Comparison of ENCODE assay signal across 7 cellular contexts in genomic region chr7:87875151-87876039, GRCh38. TPM values are rescaled to one million over a fixed set of nuclear protein-coding genes. Genes with fewer than 3 reads are reported as not detected.
A peak's percentile ranks its signal among the peaks of the same experiment; 100 is the strongest.
DNase-seq lines count a peak whose midpoint lies in the region; ATAC-seq and TF ChIP-seq lines count a peak whose summit lies in the region.

No MANE protein-coding gene starts in this region.

- ATAC-seq in HG03520 (IDR thresholded peaks at IDR 0.05; ENCODE audit: unreplicated experiment) = peak; percentile 7

- H3K14ac ChIP-seq in neuronal stem cell (ENCODE audit: low read length) = peak overlapping the region; percentile 82

- H3K36me3 ChIP-seq in fibroblast of lung (ENCODE audit: control insufficient read depth, insufficient read depth, low read length) (no peaks in the 10 kb centered on the region), neuronal stem cell (replicated peaks in 1 of 2; ENCODE audit: control insufficient read depth in 2 of 2, insufficient read depth in 2 of 2, low read length in 2 of 2) (peaks cover 10 to 42% of the 10 kb centered on the region in 2 donors)

- H3K4me1 ChIP-seq in fibroblast of lung (ENCODE audit: control insufficient read depth, extremely low read depth, insufficient read depth, low read length) (no peaks in the 10 kb centered on the region), neuronal stem cell (ENCODE audit: control insufficient read depth in 2 of 2, insufficient read depth in 1 of 2, low read depth in 1 of 2, low read length in 2 of 2) (peaks cover 4 to 5% of the 10 kb centered on the region in 2 donors)

- no CpG with 5 or more reads among the region's 35 CpGs for WGBS in neuronal stem cell (ENCODE audit: extremely low coverage in 2 of 2, insufficient read length in 2 of 2, insufficient replicate concordance in 1 of 2), 2 donors

- H3K4me2 ChIP-seq in fibroblast of lung (ENCODE audit: extremely low read depth, insufficient read depth, low read length) (peak overlapping the region; percentile 90), neuronal stem cell (ENCODE audit: insufficient read depth, low read length, poor library complexity, severe bottlenecking) (peak overlapping the region; percentile 66)

- peak overlapping the region; percentile 98 for H3K18ac ChIP-seq in neuronal stem cell (ENCODE audit: low read length)

- H2AFZ ChIP-seq in fibroblast of lung (ENCODE audit: low read length) (peak overlapping the region; percentile 73), neuronal stem cell (ENCODE audit: low read length) (peak overlapping the region; percentile 92)

- peaks cover 50% of the 10 kb centered on the region for H3K36me3 Mint-ChIP-seq in T-helper 2 cell treated with Interferon-gamma antibody and Interleukin-4, amounts not matched to agents 5 μg/mL and 100 μg/mL, for 36 hours (ENCODE audit: low read depth)

- DNase-seq in GM12864 (ENCODE audit: low read depth) (no peak), GM20000 (ENCODE audit: low spot score) (peak; percentile 36), fibroblast of lung (ENCODE audit: low read depth in 2 of 2) (peak in 1 of 2 donors; percentile 12), neuronal stem cell (ENCODE audit: low spot score) (no peak), superior temporal gyrus (ENCODE audit: extremely low spot score) (no peak)
- no peak for DNase-seq in T-helper 2 cell treated with Interferon-gamma antibody and Interleukin-4, amounts not matched to agents 5 μg/mL and 100 μg/mL, for 36 hours (ENCODE audit: low spot score)

- H3K9me3 ChIP-seq in fibroblast of lung (ENCODE audit: control insufficient read depth, insufficient read depth, low read depth, low read length) (no peaks in the 10 kb centered on the region), neuronal stem cell (replicated peaks in 1 of 2; ENCODE audit: control insufficient read depth in 2 of 2, insufficient read depth in 1 of 2, low read depth in 1 of 2, low read length in 2 of 2) (peaks cover 9 to 34% of the 10 kb centered on the region in 2 donors)

- H4K20me1 ChIP-seq in fibroblast of lung (ENCODE audit: control insufficient read depth, extremely low read depth, insufficient read depth, low read length) = no peaks in the 10 kb centered on the region

- H3K27me3 ChIP-seq in fibroblast of lung (ENCODE audit: control insufficient read depth, insufficient read depth, low read length) = no peaks in the 10 kb centered on the region
- no peaks in the 10 kb centered on the region for H3K27me3 ChIP-seq in neuronal stem cell (ENCODE audit: control insufficient read depth in 3 of 3, insufficient read depth in 3 of 3, low read depth in 1 of 3, low read length in 3 of 3)

- H2BK120ac ChIP-seq in neuronal stem cell (ENCODE audit: low read depth, low read length) = peak overlapping the region; percentile 72

- peak overlapping the region; percentile 94 for H2BK5ac ChIP-seq in neuronal stem cell (ENCODE audit: low read length)

- no peak overlapping the region for H4K91ac ChIP-seq in neuronal stem cell (ENCODE audit: low read depth, low read length, poor library complexity)

- peaks cover 3% of the 10 kb centered on the region for H3K79me1 ChIP-seq in neuronal stem cell (ENCODE audit: low read depth, low read length)

- peak overlapping the region; percentile 74 for H3K27ac ChIP-seq in fibroblast of lung (ENCODE audit: insufficient read depth, low read length)
- H3K27ac ChIP-seq in neuronal stem cell (replicated peaks; ENCODE audit: low read length) = peak overlapping the region; percentile 96

- H3K23ac ChIP-seq in neuronal stem cell (ENCODE audit: low read depth, low read length, poor library complexity) = peak overlapping the region; percentile 83

- H2BK12ac ChIP-seq in neuronal stem cell (ENCODE audit: low read length) = no peak overlapping the region

- peak overlapping the region; percentile 83 for H3K9ac ChIP-seq in fibroblast of lung (ENCODE audit: insufficient read depth, low read length)
- H3K9ac ChIP-seq in neuronal stem cell (ENCODE audit: low read depth, low read length, poor library complexity) = peak overlapping the region; percentile 94

- TF ChIP-seq CTCF in GM12864 (IDR thresholded peaks at IDR 0.05; ENCODE audit: low read depth, low read length, missing control alignments) (no peak), GM20000 (IDR thresholded peaks at IDR 0.05; ENCODE audit: extremely low read depth, missing control alignments) (no peak), fibroblast of lung (conservative IDR thresholded peaks at IDR 0.05 in 1 of 2, IDR thresholded peaks at IDR 0.05 in 1 of 2; ENCODE audit: low read depth in 1 of 2, low read length in 2 of 2) (no peak)

- no peak overlapping the region for H4K8ac ChIP-seq in neuronal stem cell (ENCODE audit: low read depth, low read length)

- peaks cover 38% of the 10 kb centered on the region for H3K4me1 Mint-ChIP-seq in T-helper 2 cell treated with Interferon-gamma antibody and Interleukin-4, amounts not matched to agents 5 μg/mL and 100 μg/mL, for 36 hours (ENCODE audit: low read depth)

- peak overlapping the region; percentile 89 for H2BK15ac ChIP-seq in neuronal stem cell (ENCODE audit: low read length)

- peak overlapping the region; percentile 11 for H3K4ac ChIP-seq in neuronal stem cell (ENCODE audit: low read length)

- H3K4me3 ChIP-seq in GM12864 (ENCODE audit: low read depth, low read length) (peak overlapping the region; percentile 68), fibroblast of lung (replicated peaks in 1 of 4; ENCODE audit: control extremely low read depth in 1 of 4, insufficient read depth in 1 of 4, low read depth in 3 of 4, low read length in 4 of 4) (peak overlapping the region; percentile 69 to 83 (median 76)), neuronal stem cell (ENCODE audit: low read length in 2 of 2) (peak overlapping the region; percentile 87 to 93)

- peaks cover 74% of the 10 kb centered on the region for H3K79me2 ChIP-seq in fibroblast of lung (ENCODE audit: control insufficient read depth, insufficient read depth, low read length)

- H3K4me3 Mint-ChIP-seq in T-helper 2 cell treated with Interferon-gamma antibody and Interleukin-4, amounts not matched to agents 5 μg/mL and 100 μg/mL, for 36 hours = peak overlapping the region; percentile 97

- H3K9me3 Mint-ChIP-seq in T-helper 2 cell treated with Interferon-gamma antibody and Interleukin-4, amounts not matched to agents 5 μg/mL and 100 μg/mL, for 36 hours = peaks cover 27% of the 10 kb centered on the region

- peak overlapping the region; percentile 78 for H3K27ac Mint-ChIP-seq in T-helper 2 cell treated with Interferon-gamma antibody and Interleukin-4, amounts not matched to agents 5 μg/mL and 100 μg/mL, for 36 hours

- no peaks in the 10 kb centered on the region for H3K27me3 Mint-ChIP-seq in T-helper 2 cell treated with Interferon-gamma antibody and Interleukin-4, amounts not matched to agents 5 μg/mL and 100 μg/mL, for 36 hours (ENCODE audit: low read depth)

- H2AK5ac ChIP-seq in neuronal stem cell (ENCODE audit: low read depth, low read length) = no peak overlapping the region

RNA-seq across cellular contexts. Expression of gene SLC25A40, which starts 0.8 kb away (rescaled TPM):
- total RNA-seq in fibroblast of lung = 4.1 and 6.3 TPM in 2 replicates
- polyA plus RNA-seq in fibroblast of lung = 9.9 and 10.2 TPM in 2 replicates
- polyA plus RNA-seq in fibroblast of lung (2012) = 7.1 and 11.0 TPM in 2 replicates
- polyA minus RNA-seq in fibroblast of lung (ENCODE audit: low replicate concordance) = 0.43 and 0.59 TPM in 2 replicates
- 21.9 TPM for polyA plus RNA-seq in neuronal stem cell (2013, experiment 1 of 2)
- 16.1 TPM for polyA plus RNA-seq in neuronal stem cell (2013, experiment 2 of 2)

RNA-seq across cellular contexts. Expression of gene DBF4, which starts 0.9 kb away (rescaled TPM):
- total RNA-seq in fibroblast of lung = 11.3 and 13.9 TPM in 2 replicates
- polyA plus RNA-seq in fibroblast of lung = 5.5 and 14.8 TPM in 2 replicates
- polyA plus RNA-seq in fibroblast of lung (2012) = 8.0 and 17.5 TPM in 2 replicates
- polyA minus RNA-seq in fibroblast of lung (ENCODE audit: low replicate concordance) = 1.1 and 1.8 TPM in 2 replicates
- 61.0 TPM for polyA plus RNA-seq in neuronal stem cell (2013, experiment 1 of 2)
- 71.3 TPM for polyA plus RNA-seq in neuronal stem cell (2013, experiment 2 of 2)

RNA-seq across cellular contexts. Expression of gene ADAM22, which starts 58.7 kb away (rescaled TPM):
- 0.51 and 0.66 TPM in 2 replicates for total RNA-seq in fibroblast of lung
- 0.18 and 0.33 TPM in 2 replicates for polyA plus RNA-seq in fibroblast of lung
- 0.10 TPM in 2 replicates for polyA plus RNA-seq in fibroblast of lung (2012)
- not detected in 2 replicates for polyA minus RNA-seq in fibroblast of lung (ENCODE audit: low replicate concordance)
- polyA plus RNA-seq in neuronal stem cell (2013, experiment 1 of 2) = 5.2 TPM
- polyA plus RNA-seq in neuronal stem cell (2013, experiment 2 of 2) = 5.2 TPM
